8 cellular contexts compared by ENCODE assay signal in the genomic region with DNA sequence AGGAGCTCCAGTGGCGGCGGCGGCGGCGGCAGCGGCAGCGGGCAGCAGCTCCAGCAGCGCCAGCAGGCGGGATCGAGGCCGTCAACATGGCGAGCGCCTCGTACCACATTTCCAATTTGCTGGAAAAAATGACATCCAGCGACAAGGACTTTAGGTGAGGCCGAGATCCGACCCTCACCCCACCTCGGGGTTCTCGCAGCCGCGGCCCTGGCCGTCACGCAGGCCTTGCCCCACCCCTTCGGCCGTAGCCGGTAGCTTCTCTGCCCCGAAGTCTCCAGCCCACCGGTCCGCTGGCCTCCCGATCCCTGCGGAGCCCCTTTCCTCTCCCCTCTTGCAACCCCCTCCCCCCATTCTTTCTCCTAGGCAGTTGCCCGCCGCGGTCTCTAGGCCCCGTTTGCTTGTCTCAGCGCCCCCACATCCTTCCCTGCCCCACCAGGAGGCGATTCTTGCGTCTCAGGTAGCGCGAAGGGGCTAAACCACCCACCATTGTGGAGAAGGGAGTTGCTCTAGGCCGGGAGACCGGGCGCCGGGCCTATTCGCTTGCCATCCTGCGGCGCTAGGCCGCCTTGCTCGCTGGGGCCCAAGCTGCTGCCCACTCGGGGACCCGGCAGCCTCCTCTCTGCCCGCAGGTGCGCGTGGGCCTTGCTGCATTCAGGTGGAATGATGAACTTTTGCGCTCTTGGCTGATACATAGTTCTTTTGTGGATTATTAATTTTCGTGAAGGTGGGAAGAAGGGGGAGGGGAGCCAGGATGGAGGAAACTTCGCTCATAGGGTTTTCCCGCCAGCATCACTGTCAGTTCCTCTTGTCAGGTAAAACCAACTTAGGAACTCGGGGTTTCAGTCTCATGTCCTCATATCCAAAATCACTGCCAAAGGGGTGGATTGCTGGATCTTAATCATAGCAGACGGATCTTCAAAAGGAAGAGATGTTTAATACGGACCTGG. TPM values are rescaled to one million over a fixed set of nuclear protein-coding genes. Genes with fewer than 3 reads are reported as not detected.
DNase-seq lines count a peak whose midpoint lies in the region; ATAC-seq, FAIRE-seq and TF ChIP-seq lines count a peak whose summit lies in the region.

No MANE protein-coding gene starts in this region.

- TF ChIP-seq EP300 in A549 (IDR thresholded peaks at IDR 0.05), result no peak

- peak overlapping the region; percentile 98 for H3K27ac Mint-ChIP-seq in stimulated activated effector memory CD8-positive, alpha-beta T cell treated with anti-CD3 and anti-CD28 coated beads, Interleukin-12 subunit alpha, Interleukin-12 subunit beta, amount 100 ng/mL, for 72 hours

- CTCF ChIA-PET in A549 (lab: Yijun Ruan, JAX), result interaction anchor here (0.9 to 1.2 kb wide), 3 partner anchors 8 to 17 kb away, joined by 3 to 4 read pairs (median 3); no protein-coding TSS in a partner anchor

- peaks cover 0 to 19% of the 10 kb centered on the region in 2 donors for H3K36me3 ChIP-seq in muscle layer of duodenum (ENCODE audit: control insufficient read depth in 1 of 2, insufficient read depth in 2 of 2, low read length in 2 of 2)

- H3K4me3 ChIP-seq in A549 (peak overlapping the region; percentile 88), epithelial cell of esophagus (ENCODE audit: low read length) (peak overlapping the region; percentile 93), muscle layer of duodenum (ENCODE audit: low read depth in 1 of 2, low read length in 2 of 2) (peak overlapping the region; percentile 96)

- H3K4me1 ChIP-seq in A549 (peaks cover 39% of the 10 kb centered on the region), muscle layer of duodenum (ENCODE audit: control insufficient read depth in 1 of 2, insufficient read depth in 2 of 2, low read length in 2 of 2) (peaks cover 18 to 34% of the 10 kb centered on the region in 2 donors)

- no peaks in the 10 kb centered on the region for H3K9me3 Mint-ChIP-seq in stimulated activated effector memory CD8-positive, alpha-beta T cell treated with anti-CD3 and anti-CD28 coated beads, Interleukin-12 subunit alpha, Interleukin-12 subunit beta, amount 100 ng/mL, for 72 hours

- H3K9me3 ChIP-seq in A549 (no peaks in the 10 kb centered on the region), muscle layer of duodenum (ENCODE audit: control insufficient read depth in 1 of 2, low read length in 2 of 2) (no peaks in the 10 kb centered on the region)

- DNase-seq in A549 (ENCODE audit: low read depth in 1 of 2, low spot score in 1 of 2) (peak; percentile 18 to 46), NCI-H510A treated with DMSO at 0.1 percent for 48 hours (lab: John Stamatoyannopoulos, UW) (peak; percentile 48), epithelial cell of esophagus (ENCODE audit: low read depth) (peak; percentile 39)
- peak; percentile 20 for DNase-seq in activated CD8-positive, alpha-beta memory T cell treated with anti-CD3 and anti-CD28 coated beads, Interleukin-2, amount 50 U/mL, for 1 hour (ENCODE audit: extremely low read depth)
- peak in 1 of 2 donors; percentile 29 for DNase-seq in stimulated activated effector memory CD8-positive, alpha-beta T cell treated with anti-CD3 and anti-CD28 coated beads, Interleukin-12 subunit alpha, Interleukin-12 subunit beta, amount 100 ng/mL, for 72 hours (ENCODE audit: low spot score in 2 of 2)

- no peak for TF ChIP-seq CTCF in A549 (IDR thresholded peaks at IDR 0.05)
- TF ChIP-seq CTCF in epithelial cell of esophagus (IDR thresholded peaks at IDR 0.05; ENCODE audit: insufficient read depth, low read depth, low read length, missing control alignments), result no peak

- no peak for FAIRE-seq in A549 (lab: Jason Lieb, UNC)

- under 1% methylated on average over 34 of the region's 61 CpGs for WGBS in A549 (ENCODE audit: missing lambda C conversion rate)

- no peak for TF ChIP-seq RAD21 in A549 (conservative IDR thresholded peaks at IDR 0.05 in 1 of 2, IDR thresholded peaks at IDR 0.05 in 1 of 2)

- peak; percentile 1; the same call in 1 of the 2 replicates for TF ChIP-seq POLR2A in A549 (IDR thresholded peaks at IDR 0.05; ENCODE audit: low read length)

- peak overlapping the region; percentile 97 for H3K4me3 Mint-ChIP-seq in stimulated activated effector memory CD8-positive, alpha-beta T cell treated with anti-CD3 and anti-CD28 coated beads, Interleukin-12 subunit alpha, Interleukin-12 subunit beta, amount 100 ng/mL, for 72 hours

- H3K27ac ChIP-seq in A549 (peak overlapping the region; percentile 94 to 99), muscle layer of duodenum (ENCODE audit: low read length) (peak overlapping the region; percentile 98)

- no peaks in the 10 kb centered on the region for H3K27me3 ChIP-seq in muscle layer of duodenum (ENCODE audit: low read depth, low read length)

- ATAC-seq in A549, result peak; percentile 48 to 49
- ATAC-seq in GM18508 (IDR thresholded peaks at IDR 0.05; ENCODE audit: insufficient read depth, unreplicated experiment), result peak; percentile 2
- ATAC-seq in HG03064 (IDR thresholded peaks at IDR 0.05; ENCODE audit: low read depth, unreplicated experiment), result peak; percentile 5
- peak; percentile 4 for ATAC-seq in stimulated activated effector memory CD8-positive, alpha-beta T cell treated with anti-CD3 and anti-CD28 coated beads, Interleukin-12 subunit alpha, Interleukin-12 subunit beta, amount 100 ng/mL, for 72 hours

- peaks cover 26% of the 10 kb centered on the region for H3K4me1 Mint-ChIP-seq in stimulated activated effector memory CD8-positive, alpha-beta T cell treated with anti-CD3 and anti-CD28 coated beads, Interleukin-12 subunit alpha, Interleukin-12 subunit beta, amount 100 ng/mL, for 72 hours

- H3K36me3 Mint-ChIP-seq in stimulated activated effector memory CD8-positive, alpha-beta T cell treated with anti-CD3 and anti-CD28 coated beads, Interleukin-12 subunit alpha, Interleukin-12 subunit beta, amount 100 ng/mL, for 72 hours, result peaks cover 38% of the 10 kb centered on the region

- POLR2A ChIA-PET in A549 (lab: Yijun Ruan, JAX), result interaction anchor here (0.9 to 2.2 kb wide), 21 partner anchors 10 to 1101 kb away, joined by 3 to 14 read pairs (median 5); a partner anchor contains a TSS

- peak overlapping the region; percentile 73 for H3K4me2 ChIP-seq in A549

TF ChIP-seq in A549, 52 proteins besides CTCF, POLR2A, EP300 and RAD21:
- TF ChIP-seq, protein P1, sequence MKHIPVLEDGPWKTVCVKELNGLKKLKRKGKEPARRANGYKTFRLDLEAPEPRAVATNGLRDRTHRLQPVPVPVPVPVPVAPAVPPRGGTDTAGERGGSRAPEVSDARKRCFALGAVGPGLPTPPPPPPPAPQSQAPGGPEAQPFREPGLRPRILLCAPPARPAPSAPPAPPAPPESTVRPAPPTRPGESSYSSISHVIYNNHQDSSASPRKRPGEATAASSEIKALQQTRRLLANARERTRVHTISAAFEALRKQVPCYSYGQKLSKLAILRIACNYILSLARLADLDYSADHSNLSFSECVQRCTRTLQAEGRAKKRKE (CRISPR knock-in tag; IDR thresholded peaks at IDR 0.05; ENCODE audit: low read depth), result no peak
- TF ChIP-seq, protein P2, sequence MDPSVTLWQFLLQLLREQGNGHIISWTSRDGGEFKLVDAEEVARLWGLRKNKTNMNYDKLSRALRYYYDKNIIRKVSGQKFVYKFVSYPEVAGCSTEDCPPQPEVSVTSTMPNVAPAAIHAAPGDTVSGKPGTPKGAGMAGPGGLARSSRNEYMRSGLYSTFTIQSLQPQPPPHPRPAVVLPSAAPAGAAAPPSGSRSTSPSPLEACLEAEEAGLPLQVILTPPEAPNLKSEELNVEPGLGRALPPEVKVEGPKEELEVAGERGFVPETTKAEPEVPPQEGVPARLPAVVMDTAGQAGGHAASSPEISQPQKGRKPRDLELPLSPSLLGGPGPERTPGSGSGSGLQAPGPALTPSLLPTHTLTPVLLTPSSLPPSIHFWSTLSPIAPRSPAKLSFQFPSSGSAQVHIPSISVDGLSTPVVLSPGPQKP (IDR thresholded peaks at IDR 0.05; ENCODE audit: low read depth, low read length), result no peak
- TF ChIP-seq ZNF302 (CRISPR knock-in tag; IDR thresholded peaks at IDR 0.05), result no peak
- TF ChIP-seq EHMT2 (IDR thresholded peaks at IDR 0.05; ENCODE audit: low read depth), result no peak
- no peak for TF ChIP-seq KDM1A (IDR thresholded peaks at IDR 0.05; ENCODE audit: low read depth)
- peak; percentile 56; the same call in 1 of the 2 replicates for TF ChIP-seq PHF8 (IDR thresholded peaks at IDR 0.05; ENCODE audit: borderline replicate concordance, low read depth)
- TF ChIP-seq, protein P3, sequence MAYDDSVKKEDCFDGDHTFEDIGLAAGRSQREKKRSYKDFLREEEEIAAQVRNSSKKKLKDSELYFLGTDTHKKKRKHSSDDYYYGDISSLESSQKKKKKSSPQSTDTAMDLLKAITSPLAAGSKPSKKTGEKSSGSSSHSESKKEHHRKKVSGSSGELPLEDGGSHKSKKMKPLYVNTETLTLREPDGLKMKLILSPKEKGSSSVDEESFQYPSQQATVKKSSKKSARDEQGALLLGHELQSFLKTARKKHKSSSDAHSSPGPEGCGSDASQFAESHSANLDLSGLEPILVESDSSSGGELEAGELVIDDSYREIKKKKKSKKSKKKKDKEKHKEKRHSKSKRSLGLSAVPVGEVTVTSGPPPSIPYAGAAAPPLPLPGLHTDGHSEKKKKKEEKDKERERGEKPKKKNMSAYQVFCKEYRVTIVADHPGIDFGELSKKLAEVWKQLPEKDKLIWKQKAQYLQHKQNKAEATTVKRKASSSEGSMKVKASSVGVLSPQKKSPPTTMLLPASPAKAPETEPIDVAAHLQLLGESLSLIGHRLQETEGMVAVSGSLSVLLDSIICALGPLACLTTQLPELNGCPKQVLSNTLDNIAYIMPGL (CRISPR knock-in tag; IDR thresholded peaks at IDR 0.05; ENCODE audit: borderline replicate concordance), result no peak
- TF ChIP-seq KDM5A (IDR thresholded peaks at IDR 0.05), result 0 out of 2 replicates have a peak, but pooled peaks have one; percentile 10
- TF ChIP-seq CHD4 (IDR thresholded peaks at IDR 0.05; ENCODE audit: borderline replicate concordance), result no peak
- no peak for TF ChIP-seq HOXA7 (CRISPR knock-in tag; IDR thresholded peaks at IDR 0.05)
- TF ChIP-seq RFX5 (IDR thresholded peaks at IDR 0.05), result no peak
- TF ChIP-seq BHLHE40 (IDR thresholded peaks at IDR 0.05; ENCODE audit: low read depth, low read length), result no peak
TF ChIP-seq in A549: peak in this region for 2.

RNA-seq across cellular contexts. Expression of a gene that starts 0.7 kb away (rescaled TPM):
- polyA plus RNA-seq in A549 (2011; rRNA removed), result 185 and 189 TPM in 2 replicates
- polyA plus RNA-seq in A549 (2012; cell fraction: cytosol; rRNA removed), result 19.8 and 27.2 TPM in 2 replicates
- 24.2 and 35.9 TPM in 2 replicates for polyA plus RNA-seq in A549 (2012; cell fraction: nucleus; rRNA removed)
- 62.8 to 75.5 TPM (median 70.3 TPM) in 3 replicates for polyA plus RNA-seq in A549 (2017; fragmentation: RNase III; extraction: RNeasy Plus Mini Kit Qiagen cat#74134 plus additional on column Dnase treatment)
- 86.8 and 95.2 TPM in 2 replicates for polyA minus RNA-seq in A549 (2011; rRNA and poly(A)+ RNA removed)
